ENCODE assay signal across 8 cellular contexts in the genomic region with DNA sequence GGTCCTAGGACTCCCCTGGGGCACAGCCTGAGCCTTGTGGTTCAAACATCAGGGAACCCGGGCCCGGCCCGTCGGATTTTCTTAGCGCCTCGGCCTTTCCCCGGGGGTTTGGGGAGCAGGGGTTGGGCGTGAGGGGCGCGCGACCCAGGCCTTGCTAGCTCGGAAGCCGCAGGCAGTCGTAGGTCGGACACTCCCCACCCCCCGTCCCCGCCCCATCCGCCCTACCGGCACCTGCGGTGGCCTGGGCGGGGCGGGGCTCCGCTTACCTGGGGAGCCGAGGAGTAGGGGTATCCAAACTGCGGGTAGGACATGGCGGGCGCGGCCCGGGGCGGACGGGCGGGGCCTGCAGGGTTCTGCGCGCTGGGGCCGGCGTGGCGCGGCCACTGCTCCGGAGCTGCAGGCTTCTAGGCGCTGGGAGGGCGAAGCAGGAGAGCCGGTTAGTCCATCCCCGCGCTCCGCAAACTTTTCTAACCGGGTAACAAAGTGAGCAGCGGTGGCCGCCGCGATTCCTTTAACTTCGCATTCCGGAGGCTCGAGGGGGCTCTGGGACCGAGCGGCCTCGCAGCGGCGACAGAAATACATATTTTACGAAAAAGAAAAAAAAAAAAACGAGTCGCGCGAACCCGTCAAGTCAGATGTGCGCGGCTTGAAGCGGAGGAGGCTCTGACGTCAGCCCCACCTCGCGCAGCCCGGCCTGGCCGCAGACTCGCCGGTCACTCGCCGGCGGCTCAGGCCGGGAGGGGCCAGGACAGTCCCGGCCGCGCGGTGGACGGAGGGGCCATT. TPM values are rescaled to one million over a fixed set of nuclear protein-coding genes. Genes with fewer than 3 reads are reported as not detected.
DNase-seq lines count a peak whose midpoint lies in the region; ATAC-seq and TF ChIP-seq lines count a peak whose summit lies in the region.

A gene (minus strand): TSS at position 589 of the 783 bp plus-strand sequence. CDS start 278 bp downstream, at position 311.

- peak within 1 kb of the TSS in 2 of 3 donors; percentile 25 to 31 for H3K4me3 Mint-ChIP-seq in T-cell

- H3K27me3 Mint-ChIP-seq in T-cell = peaks cover 38 to 53% of the 10 kb centered on the region in 2 donors

- H3K27ac Mint-ChIP-seq in T-cell = no peak within 1 kb of the TSS

- TF ChIP-seq CTCF in GM13977 (IDR thresholded peaks at IDR 0.05; ENCODE audit: extremely low read depth, insufficient read depth, missing control alignments) = no peak
- TF ChIP-seq CTCF in omental fat pad (IDR thresholded peaks at IDR 0.05) = no peak

- CTCF ChIA-PET in T-cell (lab: Charles Lee) = no interaction called here

- in situ Hi-C loops in GM13977 (cut with MboI; ENCODE audit: low pct_unique_long_range_greater_than_20kb, low sequenced_read_pairs, unreplicated experiment) = no loop called here

- DNase-seq in GM13977 (ENCODE audit: low spot score) (peak; percentile 66), T-cell (no peak), left cardiac atrium (peak; percentile 17), retina (peak; percentile 68), NCI-H2081 (lab: John Stamatoyannopoulos, UW) (no peak), omental fat pad (ENCODE audit: low spot score) (no peak)
- no peak for DNase-seq in stimulated activated CD4-positive, alpha-beta T cell treated with anti-CD3 and anti-CD28 coated beads, Interleukin-15, amount 100 ng/mL, for 24 hours

- H3K36me3 Mint-ChIP-seq in T-cell = no peaks in the 10 kb centered on the region

- POLR2A ChIA-PET in T-cell (lab: Charles Lee) = no interaction called here

- H3K9me3 Mint-ChIP-seq in T-cell = no peaks in the 10 kb centered on the region

- no peak for ATAC-seq in T-cell (replicated peaks in 1 of 4)
- ATAC-seq in left cardiac atrium = peak in 1 of 2 donors; percentile 74
- ATAC-seq in HG03108 (IDR thresholded peaks at IDR 0.05; ENCODE audit: unreplicated experiment) = no peak
- no peak for ATAC-seq in omental fat pad (ENCODE audit: low FRiP score)

- peaks cover 7 to 16% (median 10%) of the 10 kb centered on the region in 3 donors for H3K4me1 Mint-ChIP-seq in T-cell

- intact Hi-C loops in left cardiac atrium (cut with DNase I) = no loop called here

RNA-seq across cellular contexts. Expression of the gene that starts here (rescaled TPM):
- not detected for total RNA-seq in T-cell
- total RNA-seq in left cardiac atrium = under 1 TPM; 0.18 to 0.50 TPM
- not detected for total RNA-seq in omental fat pad

Comparison
In these comparisons a context has a peak if more than half of its experiments do, and no peak if none do; other contexts are left out.
1. Peak in DNase-seq in left cardiac atrium; RNA of the gene not detected or under 1 TPM.
2. DNase-seq: peak in GM13977 (single experiment) and retina (single experiment); none in T-cell (0 of 34), NCI-H2081 (0 of 2), omental fat pad (single experiment) and stimulated activated CD4-positive, alpha-beta T cell treated with anti-CD3 and anti-CD28 coated beads, Interleukin-15, amount 100 ng/mL, for 24 hours (single experiment).